8 cellular contexts compared by ENCODE assay signal in genomic region chr4:10115271-10115656, GRCh38. TPM values are rescaled to one million over a fixed set of nuclear protein-coding genes. Genes with fewer than 3 reads are reported as not detected.
DNase-seq lines count a peak whose midpoint lies in the region; ATAC-seq, FAIRE-seq and TF ChIP-seq lines count a peak whose summit lies in the region.

No MANE protein-coding gene starts in this region.

- DNase-seq in AG08395 (ENCODE audit: low spot score) (peak; percentile 65), GM12878 (ENCODE audit: low read depth, low spot score) (no peak), lower leg skin (ENCODE audit: low spot score in 2 of 2) (no peak), COR-L47 (lab: John Stamatoyannopoulos, UW) (no peak), dedifferentiated amniotic fluid mesenchymal stem cell (ENCODE audit: extremely low spot score) (no peak), NCI-H1436 treated with DMSO at 0.1 percent for 48 hours (lab: John Stamatoyannopoulos, UW) (no peak)

- SMC1A ChIA-PET in GM12878 (lab: Charles Lee; ENCODE audit: uncharacterized antibody, unreplicated experiment) = interaction anchor here (0.9 kb wide), 1 partner anchor 12 kb away, joined by 3 read pairs; no protein-coding TSS in a partner anchor

- TSS peak; percentile 55 for BruUV-seq in GM12878 (replicated peaks; lab: Mats Ljungman, UMichigan)

- H3K36me3 ChIP-seq in KOPT-K1 (ENCODE audit: insufficient read depth, low read length) (peaks cover 55% of the 10 kb centered on the region), GM12878 (ENCODE audit: control insufficient read depth in 2 of 2, insufficient read depth in 2 of 2, low read length in 1 of 2) (peaks cover 23 to 26% of the 10 kb centered on the region in 2 experiments), urinary bladder (ENCODE audit: insufficient read depth) (no peaks in the 10 kb centered on the region)

- ATAC-seq in GM12878 = no peak

- H3K9ac ChIP-seq in GM12878 (ENCODE audit: control insufficient read depth, insufficient read depth, low read length) = peak overlapping the region; percentile 83

- intact Hi-C loops in GM12878 (cut with micrococcal nuclease; ENCODE audit: unreplicated experiment) (no loop called here), lower leg skin (cut with DNase I; ENCODE audit: low total_unique reads) (no loop called here)

- under 1% methylated on average over 8 of the region's 8 CpGs for WGBS in GM12878 (ENCODE audit: insufficient coverage, insufficient replicate concordance, low lambda C conversion rate, missing lambda C conversion rate)
- 32 to 44% methylated on average over 8 of the region's 8 CpGs for WGBS in lower leg skin, 2 donors
- 20% methylated on average over 8 of the region's 8 CpGs for WGBS in urinary bladder

- TF ChIP-seq EP300 in GM12878 (IDR thresholded peaks at IDR 0.05; ENCODE audit: borderline replicate concordance in 1 of 2, control insufficient read depth in 1 of 2, low read depth in 2 of 2, low read length in 2 of 2) = no peak

- peak overlapping the region; percentile 90 for H3K27ac ChIP-seq in KOPT-K1 (ENCODE audit: low read depth, low read length, poor library complexity, severe bottlenecking)
- H3K27ac ChIP-seq in GM12878 (ENCODE audit: control insufficient read depth, insufficient read depth) = peak overlapping the region; percentile 92
- H3K27ac ChIP-seq in urinary bladder (ENCODE audit: low read depth) = peak overlapping the region; percentile 30

- H3K79me2 ChIP-seq in GM12878 (ENCODE audit: control insufficient read depth, insufficient read depth, low read length) = peaks cover 61% of the 10 kb centered on the region

- TF ChIP-seq CTCF in GM12878 (IDR thresholded peaks at IDR 0.05 in 2 of 3, conservative IDR thresholded peaks at IDR 0.05 in 1 of 3; ENCODE audit: control insufficient read depth in 2 of 3, extremely low read depth in 1 of 3, insufficient read depth in 1 of 3, low read depth in 3 of 3, low read length in 3 of 3) (no peak), lower leg skin (IDR thresholded peaks at IDR 0.05) (no peak)

- H2AFZ ChIP-seq in GM12878 (ENCODE audit: control insufficient read depth, low read depth, low read length) = no peak overlapping the region

- H3K9me3 ChIP-seq in KOPT-K1 (ENCODE audit: insufficient read depth, low read length, poor library complexity, severe bottlenecking) (no peaks in the 10 kb centered on the region), GM12878 (replicated peaks; ENCODE audit: control insufficient read depth, insufficient read depth, low read length) (no peaks in the 10 kb centered on the region)

- in situ Hi-C loops in GM12878 (cut with MboI) = no loop called here

- RAD21 ChIA-PET in GM12878 (lab: Charles Lee; ENCODE audit: unreplicated experiment) = interaction anchor here (1.2 kb wide), 1 partner anchor 20 kb away, joined by 3 read pairs; no protein-coding TSS in a partner anchor

- CTCF ChIA-PET in GM12878 (lab: Yijun Ruan, JAX) = no interaction called here

- TF ChIP-seq POLR2A in GM12878 (IDR thresholded peaks at IDR 0.05; ENCODE audit: low read depth, low read length) (no peak), lower leg skin (IDR thresholded peaks at IDR 0.05) (no peak)

- FAIRE-seq in GM12878 (lab: Jason Lieb, UNC) = no peak

- H3K4me1 ChIP-seq in GM12878 (ENCODE audit: control insufficient read depth, insufficient read depth, low read length) (peaks cover 19% of the 10 kb centered on the region), urinary bladder (ENCODE audit: insufficient read depth) (no peaks in the 10 kb centered on the region)

- peaks cover 16% of the 10 kb centered on the region for H4K20me1 ChIP-seq in GM12878 (ENCODE audit: control insufficient read depth, insufficient read depth)

- H3K27me3 ChIP-seq in GM12878 (replicated peaks in 1 of 2; ENCODE audit: control insufficient read depth in 2 of 2, insufficient read depth in 2 of 2, low read length in 1 of 2) = no peaks in the 10 kb centered on the region

- TF ChIP-seq RAD21 in GM12878 (IDR thresholded peaks at IDR 0.05; ENCODE audit: insufficient read depth, low read depth, low read length) = no peak

- POLR2A ChIA-PET in GM12878 (lab: Charles Lee) = no interaction called here

- peak overlapping the region; percentile 60 for H3K4me2 ChIP-seq in GM12878 (ENCODE audit: control insufficient read depth, insufficient read depth)

- H3K4me3 ChIP-seq in GM12878 (peak overlapping the region; percentile 99), lower leg skin (ENCODE audit: low read depth, poor library complexity, severe bottlenecking) (peak overlapping the region; percentile 54), urinary bladder (ENCODE audit: low read depth, low read length) (peak overlapping the region; percentile 86)

TF ChIP-seq in GM12878, 131 proteins besides CTCF, POLR2A, EP300 and RAD21 (continues in another document):
- TF ChIP-seq RELA (IDR thresholded peaks at IDR 0.05; ENCODE audit: borderline replicate concordance, partially characterized antibody) = no peak
- no peak for TF ChIP-seq ZBTB11 (CRISPR knock-in tag; IDR thresholded peaks at IDR 0.05)
- TF ChIP-seq, protein P1, sequence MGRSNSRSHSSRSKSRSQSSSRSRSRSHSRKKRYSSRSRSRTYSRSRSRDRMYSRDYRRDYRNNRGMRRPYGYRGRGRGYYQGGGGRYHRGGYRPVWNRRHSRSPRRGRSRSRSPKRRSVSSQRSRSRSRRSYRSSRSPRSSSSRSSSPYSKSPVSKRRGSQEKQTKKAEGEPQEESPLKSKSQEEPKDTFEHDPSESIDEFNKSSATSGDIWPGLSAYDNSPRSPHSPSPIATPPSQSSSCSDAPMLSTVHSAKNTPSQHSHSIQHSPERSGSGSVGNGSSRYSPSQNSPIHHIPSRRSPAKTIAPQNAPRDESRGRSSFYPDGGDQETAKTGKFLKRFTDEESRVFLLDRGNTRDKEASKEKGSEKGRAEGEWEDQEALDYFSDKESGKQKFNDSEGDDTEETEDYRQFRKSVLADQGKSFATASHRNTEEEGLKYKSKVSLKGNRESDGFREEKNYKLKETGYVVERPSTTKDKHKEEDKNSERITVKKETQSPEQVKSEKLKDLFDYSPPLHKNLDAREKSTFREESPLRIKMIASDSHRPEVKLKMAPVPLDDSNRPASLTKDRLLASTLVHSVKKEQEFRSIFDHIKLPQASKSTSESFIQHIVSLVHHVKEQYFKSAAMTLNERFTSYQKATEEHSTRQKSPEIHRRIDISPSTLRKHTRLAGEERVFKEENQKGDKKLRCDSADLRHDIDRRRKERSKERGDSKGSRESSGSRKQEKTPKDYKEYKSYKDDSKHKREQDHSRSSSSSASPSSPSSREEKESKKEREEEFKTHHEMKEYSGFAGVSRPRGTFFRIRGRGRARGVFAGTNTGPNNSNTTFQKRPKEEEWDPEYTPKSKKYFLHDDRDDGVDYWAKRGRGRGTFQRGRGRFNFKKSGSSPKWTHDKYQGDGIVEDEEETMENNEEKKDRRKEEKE (IDR thresholded peaks at IDR 0.05) = no peak
- no peak for TF ChIP-seq NR2F1 (conservative IDR thresholded peaks at IDR 0.05)
- TF ChIP-seq ZBED1 (IDR thresholded peaks at IDR 0.05; ENCODE audit: borderline replicate concordance) = no peak

RNA-seq across cellular contexts. Expression of gene WDR1, which starts 1.3 kb away (rescaled TPM):
- 70.7 and 75.4 TPM in 2 replicates for total RNA-seq in GM12878 (2013; cell fraction: nucleolus; rRNA removed)
- total RNA-seq in GM12878 (2014; rRNA removed) = 250 and 290 TPM in 2 replicates
- total RNA-seq in GM12878 (2014; rRNA removed; fragmentation: Illumina TruSeq; extraction: Trizol) = 202 and 221 TPM in 2 replicates
- total RNA-seq in GM12878 (2021) = 397 and 420 TPM in 2 replicates
- 99.8 TPM for polyA plus RNA-seq in GM12878 (2011; ENCODE audit: low read depth)
- 297 and 322 TPM in 2 replicates for polyA plus RNA-seq in GM12878 (2011; rRNA removed)
- polyA plus RNA-seq in GM12878 (2011; cell fraction: cytosol; rRNA removed) = 401 and 501 TPM in 2 replicates
- polyA plus RNA-seq in GM12878 (2011; cell fraction: nucleus; rRNA removed) = 291 and 412 TPM in 2 replicates
- 164 and 182 TPM in 2 replicates for polyA plus RNA-seq in GM12878 (2012)
- polyA plus RNA-seq in GM12878 (2014; fragmentation: Illumina TruSeq; extraction: Trizol) = 289 and 325 TPM in 2 replicates
- polyA plus RNA-seq in GM12878 (2014; fragmentation: Nextera tagmentation; extraction: Ambion mirVana) = 10 to 100 TPM; 28.5 to 57.1 TPM
- 276 and 292 TPM in 2 replicates for polyA plus RNA-seq in GM12878 (2014; rRNA removed)
- polyA plus RNA-seq in GM12878 (2016; fragmentation: Nextera tagmentation; extraction: Ambion mirVana) = 100 to 1,000 TPM; 334 to 348 TPM
- polyA minus RNA-seq in GM12878 (2011; rRNA and poly(A)+ RNA removed) = 278 and 351 TPM in 2 replicates
- 100.0 and 127 TPM in 2 replicates for polyA minus RNA-seq in GM12878 (2011; cell fraction: cytosol; rRNA and poly(A)+ RNA removed)
- 60.9 and 119 TPM in 2 replicates for polyA minus RNA-seq in GM12878 (2011; cell fraction: nucleus; rRNA and poly(A)+ RNA removed)
- total RNA-seq in lower leg skin = 100 to 1,000 TPM in 3 of 4 donors, 10 to 100 TPM in 1; 83.2 to 163 (median 144) TPM
- 107 TPM for total RNA-seq in urinary bladder
- 361 TPM for polyA plus RNA-seq in urinary bladder

Comparison
In these comparisons a context has a peak if more than half of its experiments do, and no peak if none do; other contexts are left out.
1. H3K27ac ChIP-seq: peak in every context shown above with its lines; median percentile 92 in GM12878; 90 in KOPT-K1; 30 in urinary bladder.